ENCODE assay signal across 18 cellular contexts in genomic region chr21:29645666-29646553, GRCh38.
DNase-seq lines count a peak whose midpoint lies in the region; TF ChIP-seq lines count a peak whose summit lies in the region.
"Had no signal": no experiment of that assay in that cellular context is flagged by ENCODE, and none has a peak within 500 bp of the region (broad histone marks: within the 10 kb centered on the region; RNA-seq: fewer than 3 reads in every experiment).

No MANE protein-coding gene starts in this region.

- no peaks in the 10 kb centered on the region for H3K79me2 ChIP-seq in fibroblast of lung (ENCODE audit: control insufficient read depth, insufficient read depth, low read length)

- DNase-seq in Caki2 (ENCODE audit: low read depth) (peak; percentile 95), amniotic epithelial cell (ENCODE audit: low read depth) (peak; percentile 20), fibroblast of lung (ENCODE audit: low read depth in 2 of 2) (peak; percentile 40 to 43), kidney tubule cell (ENCODE audit: low spot score) (peak; percentile 90), cerebellar cortex (ENCODE audit: low spot score) (no peak), foreskin fibroblast (no peak), foreskin melanocyte (no peak)
- no peak for DNase-seq in activated CD4-positive, alpha-beta T cell treated with anti-CD3 and anti-CD28 coated beads for 4 hours
- DNase-seq: CD4-positive, alpha-beta memory T cell; DMS79; KBM-7; NCI-H1105 treated with DMSO at 0.1 percent for 48 hours; NCI-H1694 treated with DMSO at 0.1 percent for 48 hours; NCI-H510A; NCI-H774; RPMI8226; SHP77 treated with DMSO at 0.1 percent for 48 hours had no signal

- no peaks in the 10 kb centered on the region for H3K4me1 ChIP-seq in fibroblast of lung (ENCODE audit: control insufficient read depth, extremely low read depth, insufficient read depth, low read length)
- H3K4me1 ChIP-seq: BLaER1 had no signal

- no peak for TF ChIP-seq CTCF in fibroblast of lung (conservative IDR thresholded peaks at IDR 0.05 in 1 of 2, IDR thresholded peaks at IDR 0.05 in 1 of 2; ENCODE audit: low read depth in 1 of 2, low read length in 2 of 2)
- no peak for TF ChIP-seq CTCF in foreskin fibroblast (IDR thresholded peaks at IDR 0.05; ENCODE audit: low read depth, low read length)

- H3K9ac ChIP-seq in fibroblast of lung (ENCODE audit: insufficient read depth, low read length), result no peak overlapping the region
- H3K9ac ChIP-seq: BLaER1 had no signal

- no peak overlapping the region for H3K4me3 ChIP-seq in fibroblast of lung (replicated peaks in 1 of 4; ENCODE audit: control extremely low read depth in 1 of 4, insufficient read depth in 1 of 4, low read depth in 3 of 4, low read length in 4 of 4)
- no peak overlapping the region for H3K4me3 ChIP-seq in foreskin fibroblast (ENCODE audit: low read depth in 1 of 2, low read length in 2 of 2)
- H3K4me3 ChIP-seq: BLaER1 had no signal

- no peaks in the 10 kb centered on the region for H4K20me1 ChIP-seq in fibroblast of lung (ENCODE audit: control insufficient read depth, extremely low read depth, insufficient read depth, low read length)
- H4K20me1 ChIP-seq: BLaER1 had no signal

- H3K27me3 ChIP-seq in fibroblast of lung (ENCODE audit: control insufficient read depth, insufficient read depth, low read length), result no peaks in the 10 kb centered on the region
- H3K27me3 ChIP-seq: BLaER1 had no signal

- no peaks in the 10 kb centered on the region for H3K36me3 ChIP-seq in fibroblast of lung (ENCODE audit: control insufficient read depth, insufficient read depth, low read length)
- H3K36me3 ChIP-seq: BLaER1 had no signal

- H3K9me3 ChIP-seq in fibroblast of lung (ENCODE audit: control insufficient read depth, insufficient read depth, low read depth, low read length), result no peaks in the 10 kb centered on the region
- H3K9me3 ChIP-seq: BLaER1 had no signal

- in situ Hi-C loops in Caki2 (cut with HindIII; ENCODE audit: low pct_unique_long_range_greater_than_20kb, low sequenced_read_pairs), result no loop called here

- no peak overlapping the region for H3K27ac ChIP-seq in fibroblast of lung (ENCODE audit: insufficient read depth, low read length)
- H3K27ac ChIP-seq: BLaER1 had no signal

- H2AFZ ChIP-seq in fibroblast of lung (ENCODE audit: low read length), result no peak overlapping the region

- H3K4me2 ChIP-seq in fibroblast of lung (ENCODE audit: extremely low read depth, insufficient read depth, low read length), result no peak overlapping the region
- H3K4me2 ChIP-seq: BLaER1 had no signal

Comparison
In these comparisons a context has a peak if more than half of its experiments do, and no peak if none do; other contexts are left out.
1. DNase-seq: peak in Caki2 (single experiment), amniotic epithelial cell (single experiment), fibroblast of lung (2 of 2) and kidney tubule cell (single experiment); none in cerebellar cortex (single experiment), activated CD4-positive, alpha-beta T cell treated with anti-CD3 and anti-CD28 coated beads for 4 hours (0 of 2), foreskin fibroblast (0 of 2) and foreskin melanocyte (single experiment).